In genomic region chr6:167956491-167956890, GRCh38 we compare ENCODE assay signal across 1 cellular context.
TF ChIP-seq lines count a peak whose summit lies in the region.

No MANE protein-coding gene starts in this region.

TF ChIP-seq in GM23338, 12 proteins besides CTCF, POLR2A, EP300 and RAD21 (continued from another document):
- TF ChIP-seq, protein P1, sequence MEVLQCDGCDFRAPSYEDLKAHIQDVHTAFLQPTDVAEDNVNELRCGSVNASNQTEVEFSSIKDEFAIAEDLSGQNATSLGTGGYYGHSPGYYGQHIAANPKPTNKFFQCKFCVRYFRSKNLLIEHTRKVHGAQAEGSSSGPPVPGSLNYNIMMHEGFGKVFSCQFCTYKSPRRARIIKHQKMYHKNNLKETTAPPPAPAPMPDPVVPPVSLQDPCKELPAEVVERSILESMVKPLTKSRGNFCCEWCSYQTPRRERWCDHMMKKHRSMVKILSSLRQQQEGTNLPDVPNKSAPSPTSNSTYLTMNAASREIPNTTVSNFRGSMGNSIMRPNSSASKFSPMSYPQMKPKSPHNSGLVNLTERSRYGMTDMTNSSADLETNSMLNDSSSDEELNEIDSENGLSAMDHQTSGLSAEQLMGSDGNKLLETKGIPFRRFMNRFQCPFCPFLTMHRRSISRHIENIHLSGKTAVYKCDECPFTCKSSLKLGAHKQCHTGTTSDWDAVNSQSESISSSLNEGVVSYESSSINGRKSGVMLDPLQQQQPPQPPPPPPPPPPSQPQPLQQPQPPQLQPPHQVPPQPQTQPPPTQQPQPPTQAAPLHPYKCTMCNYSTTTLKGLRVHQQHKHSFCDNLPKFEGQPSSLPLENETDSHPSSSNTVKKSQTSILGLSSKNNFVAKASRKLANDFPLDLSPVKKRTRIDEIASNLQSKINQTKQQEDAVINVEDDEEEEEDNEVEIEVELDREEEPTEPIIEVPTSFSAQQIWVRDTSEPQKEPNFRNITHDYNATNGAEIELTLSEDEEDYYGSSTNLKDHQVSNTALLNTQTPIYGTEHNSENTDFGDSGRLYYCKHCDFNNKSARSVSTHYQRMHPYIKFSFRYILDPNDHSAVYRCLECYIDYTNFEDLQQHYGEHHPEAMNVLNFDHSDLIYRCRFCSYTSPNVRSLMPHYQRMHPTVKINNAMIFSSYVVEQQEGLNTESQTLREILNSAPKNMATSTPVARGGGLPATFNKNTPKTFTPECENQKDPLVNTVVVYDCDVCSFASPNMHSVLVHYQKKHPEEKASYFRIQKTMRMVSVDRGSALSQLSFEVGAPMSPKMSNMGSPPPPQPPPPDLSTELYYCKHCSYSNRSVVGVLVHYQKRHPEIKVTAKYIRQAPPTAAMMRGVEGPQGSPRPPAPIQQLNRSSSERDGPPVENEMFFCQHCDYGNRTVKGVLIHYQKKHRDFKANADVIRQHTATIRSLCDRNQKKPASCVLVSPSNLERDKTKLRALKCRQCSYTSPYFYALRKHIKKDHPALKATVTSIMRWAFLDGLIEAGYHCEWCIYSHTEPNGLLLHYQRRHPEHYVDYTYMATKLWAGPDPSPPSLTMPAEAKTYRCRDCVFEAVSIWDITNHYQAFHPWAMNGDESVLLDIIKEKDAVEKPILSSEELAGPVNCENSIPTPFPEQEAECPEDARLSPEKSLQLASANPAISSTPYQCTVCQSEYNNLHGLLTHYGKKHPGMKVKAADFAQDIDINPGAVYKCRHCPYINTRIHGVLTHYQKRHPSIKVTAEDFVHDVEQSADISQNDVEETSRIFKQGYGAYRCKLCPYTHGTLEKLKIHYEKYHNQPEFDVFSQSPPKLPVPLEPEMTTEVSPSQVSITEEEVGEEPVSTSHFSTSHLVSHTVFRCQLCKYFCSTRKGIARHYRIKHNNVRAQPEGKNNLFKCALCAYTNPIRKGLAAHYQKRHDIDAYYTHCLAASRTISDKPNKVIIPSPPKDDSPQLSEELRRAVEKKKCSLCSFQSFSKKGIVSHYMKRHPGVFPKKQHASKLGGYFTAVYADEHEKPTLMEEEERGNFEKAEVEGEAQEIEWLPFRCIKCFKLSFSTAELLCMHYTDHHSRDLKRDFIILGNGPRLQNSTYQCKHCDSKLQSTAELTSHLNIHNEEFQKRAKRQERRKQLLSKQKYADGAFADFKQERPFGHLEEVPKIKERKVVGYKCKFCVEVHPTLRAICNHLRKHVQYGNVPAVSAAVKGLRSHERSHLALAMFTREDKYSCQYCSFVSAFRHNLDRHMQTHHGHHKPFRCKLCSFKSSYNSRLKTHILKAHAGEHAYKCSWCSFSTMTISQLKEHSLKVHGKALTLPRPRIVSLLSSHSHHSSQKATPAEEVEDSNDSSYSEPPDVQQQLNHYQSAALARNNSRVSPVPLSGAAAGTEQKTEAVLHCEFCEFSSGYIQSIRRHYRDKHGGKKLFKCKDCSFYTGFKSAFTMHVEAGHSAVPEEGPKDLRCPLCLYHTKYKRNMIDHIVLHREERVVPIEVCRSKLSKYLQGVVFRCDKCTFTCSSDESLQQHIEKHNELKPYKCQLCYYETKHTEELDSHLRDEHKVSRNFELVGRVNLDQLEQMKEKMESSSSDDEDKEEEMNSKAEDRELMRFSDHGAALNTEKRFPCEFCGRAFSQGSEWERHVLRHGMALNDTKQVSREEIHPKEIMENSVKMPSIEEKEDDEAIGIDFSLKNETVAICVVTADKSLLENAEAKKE (CRISPR knock-in tag; IDR thresholded peaks at IDR 0.05): no peak
- TF ChIP-seq REST (IDR thresholded peaks at IDR 0.05; ENCODE audit: unreplicated experiment) (no peak), NANOG (IDR thresholded peaks at IDR 0.05; ENCODE audit: borderline replicate concordance) (no peak), EZH2 (IDR thresholded peaks at IDR 0.05; ENCODE audit: low read depth, unreplicated experiment) (no peak), ETS1 (IDR thresholded peaks at IDR 0.05) (no peak), ZNF331 (CRISPR knock-in tag; IDR thresholded peaks at IDR 0.05; ENCODE audit: low read depth) (no peak), STAT1 (IDR thresholded peaks at IDR 0.05; ENCODE audit: unreplicated experiment) (no peak), ZNF114 (CRISPR knock-in tag; IDR thresholded peaks at IDR 0.05) (no peak), CREB1 (CRISPR knock-in tag; IDR thresholded peaks at IDR 0.05; ENCODE audit: low read depth) (no peak)
